Comparison of ENCODE assay signal across 11 cellular contexts in the genomic region with DNA sequence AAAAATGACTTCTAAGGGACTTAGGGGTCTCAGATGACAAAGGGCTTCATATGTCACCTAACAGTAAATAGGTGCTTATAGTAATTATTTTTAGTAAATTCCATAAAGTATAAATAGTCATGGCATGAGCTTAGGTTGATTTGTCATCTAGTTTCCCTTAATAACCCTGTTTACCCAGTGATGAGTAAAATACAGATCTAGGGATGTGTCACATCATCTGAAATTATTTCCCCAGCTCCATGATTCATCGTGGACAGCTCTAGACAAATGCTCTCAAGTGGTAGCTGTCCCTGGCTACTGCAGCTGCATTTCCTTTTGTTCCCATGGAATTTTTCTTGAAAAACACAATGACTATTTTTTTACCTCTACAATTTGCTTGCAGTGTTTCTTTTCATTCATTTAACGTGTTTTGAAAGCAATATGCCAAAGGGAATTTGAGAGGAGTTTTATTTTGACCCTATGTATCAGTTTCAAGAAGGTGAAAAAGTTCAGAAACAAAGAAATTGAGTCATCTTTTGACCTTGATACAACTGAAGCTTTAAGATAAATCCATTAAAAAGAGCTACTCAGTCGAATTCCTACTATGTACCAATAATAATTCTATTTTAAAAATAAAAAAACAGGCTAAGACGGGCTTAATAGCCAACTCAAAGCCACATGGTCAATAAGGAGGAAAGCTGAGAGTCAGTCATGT.
DNase-seq lines count a peak whose midpoint lies in the region; ATAC-seq and TF ChIP-seq lines count a peak whose summit lies in the region.
"Had no signal": no experiment of that assay in that cellular context is flagged by ENCODE, and none has a peak within 500 bp of the region (broad histone marks: within the 10 kb centered on the region; RNA-seq: fewer than 3 reads in every experiment).

No MANE protein-coding gene starts in this region.

- no peaks in the 10 kb centered on the region for H3K9me3 Mint-ChIP-seq in activated naive CD4-positive, alpha-beta T cell treated with anti-CD3 and anti-CD28 coated beads for 36 hours
- H3K9me3 Mint-ChIP-seq in activated naive CD4-positive, alpha-beta T cell treated with anti-CD3 and anti-CD28 coated beads, Interleukin-2, amount 10 ng/mL, durations not matched to agents 7 days and 5 days: peaks cover 3% of the 10 kb centered on the region
- no peaks in the 10 kb centered on the region for H3K9me3 Mint-ChIP-seq in Calu3 (ENCODE audit: low read depth, unreplicated experiment)

- peak; percentile 77 for ATAC-seq in HG02973 (IDR thresholded peaks at IDR 0.05; ENCODE audit: unreplicated experiment)
- ATAC-seq: SK-N-SH treated with all-trans-retinoic acid at 6 μM for 48 hours had no signal

- peaks cover 9% of the 10 kb centered on the region for H3K4me1 Mint-ChIP-seq in activated naive CD4-positive, alpha-beta T cell treated with anti-CD3 and anti-CD28 coated beads for 36 hours (ENCODE audit: low read depth)
- H3K4me1 Mint-ChIP-seq in activated naive CD4-positive, alpha-beta T cell treated with anti-CD3 and anti-CD28 coated beads, Interleukin-2, amount 10 ng/mL, durations not matched to agents 7 days and 5 days: peaks cover 1% of the 10 kb centered on the region
- H3K4me1 Mint-ChIP-seq in Calu3 (ENCODE audit: low read depth, unreplicated experiment): no peaks in the 10 kb centered on the region
- H3K4me1 Mint-ChIP-seq: CD4-positive, CD25-positive, alpha-beta regulatory T cell had no signal

- no TSS peak for BruUV-seq in Calu3 (replicated peaks; lab: Mats Ljungman, UMichigan)

- DNase-seq in activated naive CD4-positive, alpha-beta T cell treated with anti-CD3 and anti-CD28 coated beads for 36 hours: peak; percentile 10
- DNase-seq in activated naive CD4-positive, alpha-beta T cell treated with anti-CD3 and anti-CD28 coated beads, Interleukin-2, amount 10 ng/mL, durations not matched to agents 7 days and 5 days: no peak
- DNase-seq in SHP77 (lab: John Stamatoyannopoulos, UW) (peak; percentile 33 to 57), stromal cell of bone marrow (ENCODE audit: low read depth) (peak; percentile 84), cardiac septum (ENCODE audit: low spot score) (no peak), Calu3 (no peak)
- DNase-seq in activated effector memory CD4-positive, alpha-beta T cell treated with Interleukin-2 at 50 U/mL for 16 hours: no peak
- DNase-seq: CD4-positive, CD25-positive, alpha-beta regulatory T cell; testis had no signal

- TF ChIP-seq CTCF in Calu3 (IDR thresholded peaks at IDR 0.05; ENCODE audit: unreplicated experiment): no peak

- CTCF ChIA-PET in activated naive CD4-positive, alpha-beta T cell treated with anti-CD3 and anti-CD28 coated beads for 36 hours (lab: Charles Lee): no interaction called here
- CTCF ChIA-PET in activated naive CD4-positive, alpha-beta T cell treated with anti-CD3 and anti-CD28 coated beads, Interleukin-2, amount 10 ng/mL, durations not matched to agents 7 days and 5 days (lab: Charles Lee): no interaction called here
- CTCF ChIA-PET in Calu3 (lab: Charles Lee): no interaction called here

- no peak overlapping the region for H3K27ac Mint-ChIP-seq in activated naive CD4-positive, alpha-beta T cell treated with anti-CD3 and anti-CD28 coated beads for 36 hours
- no peak overlapping the region for H3K27ac Mint-ChIP-seq in activated naive CD4-positive, alpha-beta T cell treated with anti-CD3 and anti-CD28 coated beads, Interleukin-2, amount 10 ng/mL, durations not matched to agents 7 days and 5 days
- H3K27ac Mint-ChIP-seq in Calu3 (ENCODE audit: unreplicated experiment): no peak overlapping the region
- H3K27ac Mint-ChIP-seq: CD4-positive, CD25-positive, alpha-beta regulatory T cell had no signal

- intact Hi-C loops in activated naive CD4-positive, alpha-beta T cell treated with anti-CD3 and anti-CD28 coated beads for 36 hours (cut with micrococcal nuclease): loop anchor here (2.0 kb wide), 1 partner anchor 173 kb away; no protein-coding TSS in a partner anchor
- intact Hi-C loops in cardiac septum (cut with DNase I): no loop called here
- intact Hi-C loops in Calu3 (cut with micrococcal nuclease; ENCODE audit: unreplicated experiment): no loop called here

- no peaks in the 10 kb centered on the region for H3K27me3 Mint-ChIP-seq in activated naive CD4-positive, alpha-beta T cell treated with anti-CD3 and anti-CD28 coated beads for 36 hours (ENCODE audit: low read depth)
- H3K27me3 Mint-ChIP-seq in activated naive CD4-positive, alpha-beta T cell treated with anti-CD3 and anti-CD28 coated beads, Interleukin-2, amount 10 ng/mL, durations not matched to agents 7 days and 5 days: peaks cover 3% of the 10 kb centered on the region
- H3K27me3 Mint-ChIP-seq in Calu3 (ENCODE audit: unreplicated experiment): no peaks in the 10 kb centered on the region
- H3K27me3 Mint-ChIP-seq: CD4-positive, CD25-positive, alpha-beta regulatory T cell had no signal

- no peaks in the 10 kb centered on the region for H3K36me3 Mint-ChIP-seq in activated naive CD4-positive, alpha-beta T cell treated with anti-CD3 and anti-CD28 coated beads for 36 hours (ENCODE audit: low read depth)
- H3K36me3 Mint-ChIP-seq in activated naive CD4-positive, alpha-beta T cell treated with anti-CD3 and anti-CD28 coated beads, Interleukin-2, amount 10 ng/mL, durations not matched to agents 7 days and 5 days: no peaks in the 10 kb centered on the region
- no peaks in the 10 kb centered on the region for H3K36me3 Mint-ChIP-seq in Calu3 (ENCODE audit: insufficient read depth, unreplicated experiment)
- H3K36me3 Mint-ChIP-seq: CD4-positive, CD25-positive, alpha-beta regulatory T cell had no signal

- H3K4me3 Mint-ChIP-seq in activated naive CD4-positive, alpha-beta T cell treated with anti-CD3 and anti-CD28 coated beads for 36 hours: no peak overlapping the region
- no peak overlapping the region for H3K4me3 Mint-ChIP-seq in activated naive CD4-positive, alpha-beta T cell treated with anti-CD3 and anti-CD28 coated beads, Interleukin-2, amount 10 ng/mL, durations not matched to agents 7 days and 5 days
- H3K4me3 Mint-ChIP-seq in Calu3 (ENCODE audit: low read depth, unreplicated experiment): no peak overlapping the region
- H3K4me3 Mint-ChIP-seq: CD4-positive, CD25-positive, alpha-beta regulatory T cell had no signal

Comparison
In these comparisons a context has a peak if more than half of its experiments do, and no peak if none do; other contexts are left out.
1. DNase-seq: peak in activated naive CD4-positive, alpha-beta T cell treated with anti-CD3 and anti-CD28 coated beads for 36 hours (single experiment), SHP77 (2 of 2) and stromal cell of bone marrow (single experiment); none in activated naive CD4-positive, alpha-beta T cell treated with anti-CD3 and anti-CD28 coated beads, Interleukin-2, amount 10 ng/mL, durations not matched to agents 7 days and 5 days (single experiment), activated effector memory CD4-positive, alpha-beta T cell treated with Interleukin-2 at 50 U/mL for 16 hours (single experiment), cardiac septum (single experiment) and Calu3 (single experiment).